In genomic region chr4:35025152-35025834, GRCh38 we compare ENCODE assay signal across 21 cellular contexts.
"Had no signal": no experiment of that assay in that cellular context is flagged by ENCODE, and none has a peak within 500 bp of the region (broad histone marks: within the 10 kb centered on the region; RNA-seq: fewer than 3 reads in every experiment).

No MANE protein-coding gene starts in this region.

- H3K27ac Mint-ChIP-seq: activated CD8-positive, alpha-beta T cell treated with anti-CD3 and anti-CD28 coated beads, Interleukin-2, amount 10 ng/mL, durations not matched to agents 7 days and 5 days; activated naive CD4-positive, alpha-beta T cell treated with anti-CD3 and anti-CD28 coated beads for 36 hours; activated naive CD8-positive, alpha-beta T cell; activated T-cell treated with anti-CD3 and anti-CD28 coated beads, Interleukin-2, amount 50 U/mL, for 24 hours; activated T-helper 17 cell treated with anti-CD3 and anti-CD28 coated beads, Interleukin-2, amount 50 U/mL, for 72 hours; T-cell had no signal

- H3K27me3 Mint-ChIP-seq: activated naive CD8-positive, alpha-beta T cell; activated T-cell treated with anti-CD3 and anti-CD28 coated beads, Interleukin-2, amount 50 U/mL, for 24 hours; activated T-helper 17 cell treated with anti-CD3 and anti-CD28 coated beads, Interleukin-2, amount 50 U/mL, for 72 hours; T-cell had no signal

- H3K4me3 Mint-ChIP-seq: activated CD8-positive, alpha-beta T cell treated with anti-CD3 and anti-CD28 coated beads, Interleukin-2, amount 10 ng/mL, durations not matched to agents 7 days and 5 days; activated naive CD4-positive, alpha-beta T cell treated with anti-CD3 and anti-CD28 coated beads for 36 hours; activated naive CD8-positive, alpha-beta T cell; activated T-cell treated with anti-CD3 and anti-CD28 coated beads, Interleukin-2, amount 50 U/mL, for 24 hours; activated T-helper 17 cell treated with anti-CD3 and anti-CD28 coated beads, Interleukin-2, amount 50 U/mL, for 72 hours; T-cell had no signal

- H3K36me3 Mint-ChIP-seq: activated naive CD8-positive, alpha-beta T cell; T-cell had no signal

- H3K27me3 ChIP-seq: brain microvascular endothelial cell, cardiac muscle cell had no signal

- H3K36me3 ChIP-seq: brain microvascular endothelial cell, cardiac muscle cell had no signal

- H3K27ac ChIP-seq: brain microvascular endothelial cell, cardiac muscle cell had no signal

- ATAC-seq: activated CD4-positive, CD25-positive, alpha-beta regulatory T cell treated with anti-CD3 and anti-CD28 coated beads, Interleukin-2, amount 50 U/mL, for 24 hours; activated CD8-positive, alpha-beta T cell treated with anti-CD3 and anti-CD28 coated beads, Interleukin-2, amount 10 ng/mL, durations not matched to agents 7 days and 5 days; activated T-helper 17 cell treated with anti-CD3 and anti-CD28 coated beads, Interleukin-2, amount 50 U/mL, for 72 hours; T-cell had no signal

- H3K4me3 ChIP-seq: cardiac muscle cell had no signal

- DNase-seq: activated CD4-positive, alpha-beta T cell treated with anti-CD3 and anti-CD28 coated beads for 48 hours; activated CD4-positive, alpha-beta T cell treated with anti-CD3 and anti-CD28 coated beads, Interleukin-2, amount 50 U/mL, for 4 hours; activated CD8-positive, alpha-beta memory T cell treated with anti-CD3 and anti-CD28 coated beads, Interleukin-2, amount 50 U/mL, for 48 hours; activated CD8-positive, alpha-beta T cell treated with anti-CD3 and anti-CD28 coated beads, Interleukin-2, amount 10 ng/mL, durations not matched to agents 7 days and 5 days; activated gamma-delta T cell; activated naive CD4-positive, alpha-beta T cell treated with anti-CD3 and anti-CD28 coated beads for 36 hours; activated T-cell treated with anti-CD3 and anti-CD28 coated beads, Interleukin-2, amount 50 U/mL, for 24 hours; brain microvascular endothelial cell; NCI-H1105 treated with DMSO at 0.1 percent for 48 hours; NCI-H1436 treated with DMSO at 0.1 percent for 48 hours; NCI-H187; NCI-H2081; NCI-H510A treated with DMSO at 0.1 percent for 48 hours; NCI-H69; SHP77 treated with DMSO at 0.1 percent for 48 hours; T-cell; T-helper 2 cell had no signal

- H3K4me1 Mint-ChIP-seq: activated T-helper 17 cell treated with anti-CD3 and anti-CD28 coated beads, Interleukin-2, amount 50 U/mL, for 72 hours; T-cell had no signal
